Comparison of ENCODE assay signal across 1 cellular context in the genomic region with DNA sequence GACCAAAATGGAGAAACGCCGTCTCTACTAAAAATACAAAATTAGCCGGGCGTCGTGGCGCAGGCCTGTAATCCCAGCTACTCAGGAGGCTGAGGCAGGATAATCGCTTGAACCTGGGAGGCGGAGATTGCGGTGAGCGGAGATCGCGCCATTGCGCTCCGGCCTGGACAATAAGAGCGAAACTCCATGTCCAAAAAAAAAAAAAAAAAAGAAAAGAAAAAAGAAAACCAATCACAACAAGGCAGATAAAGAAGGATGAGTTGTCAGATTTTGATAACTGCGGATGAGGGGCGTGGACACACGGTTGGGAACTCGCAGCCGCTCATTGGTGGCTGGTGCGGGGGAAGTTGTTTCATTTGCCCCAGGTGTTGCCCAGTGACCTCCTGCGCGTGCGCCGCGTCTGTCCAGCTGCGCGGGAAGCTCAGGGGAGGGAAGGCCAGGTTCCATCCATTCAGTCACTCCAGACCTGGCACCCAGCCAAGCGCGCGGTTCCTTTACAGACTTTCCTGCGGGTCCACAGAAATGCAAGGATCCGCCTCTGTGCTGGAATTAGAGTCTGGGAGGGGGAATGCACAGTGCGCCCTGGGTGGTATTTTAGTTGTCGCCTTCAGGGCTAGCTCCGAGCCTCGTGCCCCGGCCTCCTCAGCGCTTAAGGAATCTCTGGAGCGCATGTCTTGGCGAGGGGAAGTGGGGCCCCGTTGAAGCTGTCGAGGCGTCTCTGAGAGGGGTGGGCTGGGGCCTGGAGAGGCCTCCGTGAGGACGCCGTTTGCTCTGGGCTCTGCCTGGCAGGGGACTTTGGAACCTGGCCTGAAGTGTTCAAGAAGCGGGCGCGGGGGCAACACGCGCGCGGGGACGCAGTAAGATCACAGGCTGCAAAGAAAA.
TF ChIP-seq lines count a peak whose summit lies in the region.

No MANE protein-coding gene starts in this region.

TF ChIP-seq in HepG2, 621 proteins besides CTCF, POLR2A, EP300 and RAD21 (continued from another document and continues in another):
- no peak for TF ChIP-seq ZIK1 (CRISPR knock-in tag; IDR thresholded peaks at IDR 0.05; ENCODE audit: borderline replicate concordance, low read depth)
- TF ChIP-seq KMT2A (CRISPR knock-in tag; IDR thresholded peaks at IDR 0.05): no peak
- peak; percentile 88 for TF ChIP-seq ZNF232 (CRISPR knock-in tag; IDR thresholded peaks at IDR 0.05; ENCODE audit: borderline replicate concordance)
- no peak for TF ChIP-seq ELF1 (CRISPR knock-in tag; IDR thresholded peaks at IDR 0.05)
- no peak for TF ChIP-seq AGO2 (optimal IDR thresholded peaks at IDR 0.05; ENCODE audit: low read depth, low read length)
- TF ChIP-seq PHF8 (CRISPR knock-in tag; IDR thresholded peaks at IDR 0.05): no peak; the same call in 1 of the 2 replicates
- TF ChIP-seq ARNTL (CRISPR knock-in tag; IDR thresholded peaks at IDR 0.05): no peak
- TF ChIP-seq, protein P1, sequence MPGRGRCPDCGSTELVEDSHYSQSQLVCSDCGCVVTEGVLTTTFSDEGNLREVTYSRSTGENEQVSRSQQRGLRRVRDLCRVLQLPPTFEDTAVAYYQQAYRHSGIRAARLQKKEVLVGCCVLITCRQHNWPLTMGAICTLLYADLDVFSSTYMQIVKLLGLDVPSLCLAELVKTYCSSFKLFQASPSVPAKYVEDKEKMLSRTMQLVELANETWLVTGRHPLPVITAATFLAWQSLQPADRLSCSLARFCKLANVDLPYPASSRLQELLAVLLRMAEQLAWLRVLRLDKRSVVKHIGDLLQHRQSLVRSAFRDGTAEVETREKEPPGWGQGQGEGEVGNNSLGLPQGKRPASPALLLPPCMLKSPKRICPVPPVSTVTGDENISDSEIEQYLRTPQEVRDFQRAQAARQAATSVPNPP (CRISPR knock-in tag; IDR thresholded peaks at IDR 0.05): peak; percentile 77; the same call in 1 of the 2 replicates
- TF ChIP-seq, protein P2, sequence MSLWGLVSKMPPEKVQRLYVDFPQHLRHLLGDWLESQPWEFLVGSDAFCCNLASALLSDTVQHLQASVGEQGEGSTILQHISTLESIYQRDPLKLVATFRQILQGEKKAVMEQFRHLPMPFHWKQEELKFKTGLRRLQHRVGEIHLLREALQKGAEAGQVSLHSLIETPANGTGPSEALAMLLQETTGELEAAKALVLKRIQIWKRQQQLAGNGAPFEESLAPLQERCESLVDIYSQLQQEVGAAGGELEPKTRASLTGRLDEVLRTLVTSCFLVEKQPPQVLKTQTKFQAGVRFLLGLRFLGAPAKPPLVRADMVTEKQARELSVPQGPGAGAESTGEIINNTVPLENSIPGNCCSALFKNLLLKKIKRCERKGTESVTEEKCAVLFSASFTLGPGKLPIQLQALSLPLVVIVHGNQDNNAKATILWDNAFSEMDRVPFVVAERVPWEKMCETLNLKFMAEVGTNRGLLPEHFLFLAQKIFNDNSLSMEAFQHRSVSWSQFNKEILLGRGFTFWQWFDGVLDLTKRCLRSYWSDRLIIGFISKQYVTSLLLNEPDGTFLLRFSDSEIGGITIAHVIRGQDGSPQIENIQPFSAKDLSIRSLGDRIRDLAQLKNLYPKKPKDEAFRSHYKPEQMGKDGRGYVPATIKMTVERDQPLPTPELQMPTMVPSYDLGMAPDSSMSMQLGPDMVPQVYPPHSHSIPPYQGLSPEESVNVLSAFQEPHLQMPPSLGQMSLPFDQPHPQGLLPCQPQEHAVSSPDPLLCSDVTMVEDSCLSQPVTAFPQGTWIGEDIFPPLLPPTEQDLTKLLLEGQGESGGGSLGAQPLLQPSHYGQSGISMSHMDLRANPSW (CRISPR knock-in tag; IDR thresholded peaks at IDR 0.05; ENCODE audit: borderline replicate concordance): 0 out of 2 replicates have a peak, but pooled peaks have one; percentile 82
- TF ChIP-seq ZNF619 (CRISPR knock-in tag; IDR thresholded peaks at IDR 0.05): 0 out of 2 replicates have a peak, but pooled peaks have one; percentile 5
- no peak for TF ChIP-seq SIX4 (CRISPR knock-in tag; IDR thresholded peaks at IDR 0.05)
- peak; percentile 33; the same call in 1 of the 2 replicates for TF ChIP-seq KDM5B (CRISPR knock-in tag; IDR thresholded peaks at IDR 0.05; ENCODE audit: borderline replicate concordance)
- TF ChIP-seq MXI1 (IDR thresholded peaks at IDR 0.05; ENCODE audit: borderline replicate concordance, low read depth, low read length): peak; percentile 57; the same call in 1 of the 3 replicates
- no peak for TF ChIP-seq ZKSCAN8 (CRISPR knock-in tag; IDR thresholded peaks at IDR 0.05; ENCODE audit: borderline replicate concordance)
- TF ChIP-seq, protein P3, sequence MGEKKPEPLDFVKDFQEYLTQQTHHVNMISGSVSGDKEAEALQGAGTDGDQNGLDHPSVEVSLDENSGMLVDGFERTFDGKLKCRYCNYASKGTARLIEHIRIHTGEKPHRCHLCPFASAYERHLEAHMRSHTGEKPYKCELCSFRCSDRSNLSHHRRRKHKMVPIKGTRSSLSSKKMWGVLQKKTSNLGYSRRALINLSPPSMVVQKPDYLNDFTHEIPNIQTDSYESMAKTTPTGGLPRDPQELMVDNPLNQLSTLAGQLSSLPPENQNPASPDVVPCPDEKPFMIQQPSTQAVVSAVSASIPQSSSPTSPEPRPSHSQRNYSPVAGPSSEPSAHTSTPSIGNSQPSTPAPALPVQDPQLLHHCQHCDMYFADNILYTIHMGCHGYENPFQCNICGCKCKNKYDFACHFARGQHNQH (CRISPR knock-in tag; IDR thresholded peaks at IDR 0.05): peak; percentile 37
- no peak for TF ChIP-seq CAMTA2 (CRISPR knock-in tag; IDR thresholded peaks at IDR 0.05; ENCODE audit: borderline replicate concordance)
- TF ChIP-seq ZNF484 (CRISPR knock-in tag; IDR thresholded peaks at IDR 0.05; ENCODE audit: borderline replicate concordance, low read depth): no peak
- TF ChIP-seq MED13 (CRISPR knock-in tag; IDR thresholded peaks at IDR 0.05): peak; percentile 22; the same call in 1 of the 2 replicates
- no peak for TF ChIP-seq TBP (CRISPR knock-in tag; IDR thresholded peaks at IDR 0.05)
- TF ChIP-seq, protein P4, sequence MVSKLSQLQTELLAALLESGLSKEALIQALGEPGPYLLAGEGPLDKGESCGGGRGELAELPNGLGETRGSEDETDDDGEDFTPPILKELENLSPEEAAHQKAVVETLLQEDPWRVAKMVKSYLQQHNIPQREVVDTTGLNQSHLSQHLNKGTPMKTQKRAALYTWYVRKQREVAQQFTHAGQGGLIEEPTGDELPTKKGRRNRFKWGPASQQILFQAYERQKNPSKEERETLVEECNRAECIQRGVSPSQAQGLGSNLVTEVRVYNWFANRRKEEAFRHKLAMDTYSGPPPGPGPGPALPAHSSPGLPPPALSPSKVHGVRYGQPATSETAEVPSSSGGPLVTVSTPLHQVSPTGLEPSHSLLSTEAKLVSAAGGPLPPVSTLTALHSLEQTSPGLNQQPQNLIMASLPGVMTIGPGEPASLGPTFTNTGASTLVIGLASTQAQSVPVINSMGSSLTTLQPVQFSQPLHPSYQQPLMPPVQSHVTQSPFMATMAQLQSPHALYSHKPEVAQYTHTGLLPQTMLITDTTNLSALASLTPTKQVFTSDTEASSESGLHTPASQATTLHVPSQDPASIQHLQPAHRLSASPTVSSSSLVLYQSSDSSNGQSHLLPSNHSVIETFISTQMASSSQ (IDR thresholded peaks at IDR 0.05; ENCODE audit: low read depth): no peak
- TF ChIP-seq, protein P4 (CRISPR knock-in tag; IDR thresholded peaks at IDR 0.05; ENCODE audit: borderline replicate concordance): peak; percentile 4; the same call in 1 of the 2 replicates
- TF ChIP-seq ZNF724P (CRISPR knock-in tag; IDR thresholded peaks at IDR 0.05; ENCODE audit: borderline replicate concordance): no peak; the same call in 1 of the 2 replicates
- TF ChIP-seq ZNF225 (CRISPR knock-in tag; IDR thresholded peaks at IDR 0.05): 0 out of 2 replicates have a peak, but pooled peaks have one; percentile 20
- TF ChIP-seq HNRNPUL1 (IDR thresholded peaks at IDR 0.05; ENCODE audit: low read depth, low read length): no peak
- TF ChIP-seq ATF7-NPFF (CRISPR knock-in tag; IDR thresholded peaks at IDR 0.05; ENCODE audit: low read depth): peak; percentile 76
- peak; percentile 63; the same call in 1 of the 2 replicates for TF ChIP-seq ZNF598 (CRISPR knock-in tag; IDR thresholded peaks at IDR 0.05; ENCODE audit: borderline replicate concordance)
- TF ChIP-seq SIX1 (CRISPR knock-in tag; IDR thresholded peaks at IDR 0.05; ENCODE audit: borderline replicate concordance): no peak
- TF ChIP-seq SETDB1 (CRISPR knock-in tag; IDR thresholded peaks at IDR 0.05; ENCODE audit: borderline replicate concordance): no peak
- TF ChIP-seq ZNF253 (CRISPR knock-in tag; IDR thresholded peaks at IDR 0.05; ENCODE audit: borderline replicate concordance): 0 out of 2 replicates have a peak, but pooled peaks have one; percentile 30
- TF ChIP-seq RFX5 (IDR thresholded peaks at IDR 0.05; ENCODE audit: low read depth, low read length): no peak
- no peak for TF ChIP-seq KLF16 (CRISPR knock-in tag; IDR thresholded peaks at IDR 0.05)
- TF ChIP-seq, protein P5, sequence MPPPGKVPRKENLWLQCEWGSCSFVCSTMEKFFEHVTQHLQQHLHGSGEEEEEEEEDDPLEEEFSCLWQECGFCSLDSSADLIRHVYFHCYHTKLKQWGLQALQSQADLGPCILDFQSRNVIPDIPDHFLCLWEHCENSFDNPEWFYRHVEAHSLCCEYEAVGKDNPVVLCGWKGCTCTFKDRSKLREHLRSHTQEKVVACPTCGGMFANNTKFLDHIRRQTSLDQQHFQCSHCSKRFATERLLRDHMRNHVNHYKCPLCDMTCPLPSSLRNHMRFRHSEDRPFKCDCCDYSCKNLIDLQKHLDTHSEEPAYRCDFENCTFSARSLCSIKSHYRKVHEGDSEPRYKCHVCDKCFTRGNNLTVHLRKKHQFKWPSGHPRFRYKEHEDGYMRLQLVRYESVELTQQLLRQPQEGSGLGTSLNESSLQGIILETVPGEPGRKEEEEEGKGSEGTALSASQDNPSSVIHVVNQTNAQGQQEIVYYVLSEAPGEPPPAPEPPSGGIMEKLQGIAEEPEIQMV (CRISPR knock-in tag; IDR thresholded peaks at IDR 0.05; ENCODE audit: low read depth): no peak
- no peak for TF ChIP-seq CHD2 (IDR thresholded peaks at IDR 0.05; ENCODE audit: low read depth, low read length)
- TF ChIP-seq, protein P6, sequence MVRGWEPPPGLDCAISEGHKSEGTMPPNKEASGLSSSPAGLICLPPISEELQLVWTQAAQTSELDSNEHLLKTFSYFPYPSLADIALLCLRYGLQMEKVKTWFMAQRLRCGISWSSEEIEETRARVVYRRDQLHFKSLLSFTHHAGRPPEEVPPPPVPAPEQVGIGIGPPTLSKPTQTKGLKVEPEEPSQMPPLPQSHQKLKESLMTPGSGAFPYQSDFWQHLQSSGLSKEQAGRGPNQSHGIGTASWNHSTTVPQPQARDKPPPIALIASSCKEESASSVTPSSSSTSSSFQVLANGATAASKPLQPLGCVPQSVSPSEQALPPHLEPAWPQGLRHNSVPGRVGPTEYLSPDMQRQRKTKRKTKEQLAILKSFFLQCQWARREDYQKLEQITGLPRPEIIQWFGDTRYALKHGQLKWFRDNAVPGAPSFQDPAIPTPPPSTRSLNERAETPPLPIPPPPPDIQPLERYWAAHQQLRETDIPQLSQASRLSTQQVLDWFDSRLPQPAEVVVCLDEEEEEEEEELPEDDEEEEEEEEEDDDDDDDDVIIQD (CRISPR knock-in tag; IDR thresholded peaks at IDR 0.05; ENCODE audit: low read depth): no peak
- TF ChIP-seq, protein P7, sequence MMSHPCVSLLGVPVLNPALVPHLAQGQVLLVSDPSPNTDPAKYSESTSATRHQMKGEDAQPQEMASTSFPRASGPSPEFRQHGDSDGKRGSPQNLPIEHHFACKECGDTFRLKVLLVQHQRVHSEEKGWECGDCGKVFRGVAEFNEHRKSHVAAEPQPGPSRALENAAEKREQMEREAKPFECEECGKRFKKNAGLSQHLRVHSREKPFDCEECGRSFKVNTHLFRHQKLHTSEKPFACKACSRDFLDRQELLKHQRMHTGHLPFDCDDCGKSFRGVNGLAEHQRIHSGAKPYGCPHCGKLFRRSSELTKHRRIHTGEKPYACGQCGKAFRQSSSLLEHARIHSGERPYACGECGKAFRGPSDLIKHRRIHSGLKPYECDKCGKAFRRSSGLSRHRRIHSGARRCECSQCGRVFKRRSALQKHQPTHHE (CRISPR knock-in tag; IDR thresholded peaks at IDR 0.05; ENCODE audit: borderline replicate concordance): 0 out of 2 replicates have a peak, but pooled peaks have one; percentile 15
- TF ChIP-seq ZNF552 (CRISPR knock-in tag; IDR thresholded peaks at IDR 0.05; ENCODE audit: borderline replicate concordance): 0 out of 2 replicates have a peak, but pooled peaks have one; percentile 83
- TF ChIP-seq, protein P8, sequence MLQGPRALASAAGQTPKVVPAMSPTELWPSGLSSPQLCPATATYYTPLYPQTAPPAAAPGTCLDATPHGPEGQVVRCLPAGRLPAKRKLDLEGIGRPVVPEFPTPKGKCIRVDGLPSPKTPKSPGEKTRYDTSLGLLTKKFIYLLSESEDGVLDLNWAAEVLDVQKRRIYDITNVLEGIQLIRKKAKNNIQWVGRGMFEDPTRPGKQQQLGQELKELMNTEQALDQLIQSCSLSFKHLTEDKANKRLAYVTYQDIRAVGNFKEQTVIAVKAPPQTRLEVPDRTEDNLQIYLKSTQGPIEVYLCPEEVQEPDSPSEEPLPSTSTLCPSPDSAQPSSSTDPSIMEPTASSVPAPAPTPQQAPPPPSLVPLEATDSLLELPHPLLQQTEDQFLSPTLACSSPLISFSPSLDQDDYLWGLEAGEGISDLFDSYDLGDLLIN (CRISPR knock-in tag; IDR thresholded peaks at IDR 0.05; ENCODE audit: borderline replicate concordance): no peak
- no peak; the same call in 1 of the 2 replicates for TF ChIP-seq ZNF816 (CRISPR knock-in tag; IDR thresholded peaks at IDR 0.05; ENCODE audit: borderline replicate concordance)
- no peak for TF ChIP-seq ZNF274 (CRISPR knock-in tag; IDR thresholded peaks at IDR 0.05)
